ENCODE assay signal across 21 cellular contexts in the genomic region with DNA sequence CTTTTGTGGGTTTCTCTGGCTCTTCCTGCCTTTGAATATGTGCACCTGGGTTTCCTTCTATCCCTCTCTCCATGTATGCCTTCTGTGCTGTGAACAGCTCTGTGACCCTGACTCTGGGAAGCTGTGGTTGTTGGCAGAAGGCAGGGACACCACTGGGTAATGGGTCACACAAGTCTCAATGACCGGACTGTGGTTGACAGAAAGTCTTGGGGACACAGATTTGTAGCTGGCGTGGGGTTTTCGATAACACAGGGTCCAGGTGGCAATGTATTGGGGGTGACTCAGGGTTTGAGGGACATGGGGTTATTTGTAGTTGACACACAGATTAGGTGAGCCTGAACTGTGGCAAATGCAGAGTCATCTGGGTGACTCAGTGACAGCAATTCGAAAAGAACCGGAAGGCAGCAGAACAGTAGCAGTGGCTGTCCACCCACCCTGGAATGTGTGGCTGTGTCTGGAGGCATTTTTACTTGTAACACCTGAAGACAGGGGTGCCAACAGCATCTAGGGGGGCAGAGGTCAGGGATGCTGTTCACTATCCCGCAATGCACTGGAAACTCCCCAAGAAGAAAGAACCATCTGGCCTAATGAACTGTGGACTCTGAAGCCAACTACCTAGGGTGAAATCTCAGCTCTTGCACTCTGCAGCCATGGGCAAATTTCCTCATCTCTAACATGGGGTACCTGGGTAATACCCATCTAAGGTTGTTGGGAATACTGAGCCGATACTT. TPM values are rescaled to one million over a fixed set of nuclear protein-coding genes. Genes with fewer than 3 reads are reported as not detected.
DNase-seq lines count a peak whose midpoint lies in the region; ATAC-seq and TF ChIP-seq lines count a peak whose summit lies in the region.
"Had no signal": no experiment of that assay in that cellular context is flagged by ENCODE, and none has a peak within 500 bp of the region (broad histone marks: within the 10 kb centered on the region; RNA-seq: fewer than 3 reads in every experiment).

No MANE protein-coding gene starts in this region.

- no peaks in the 10 kb centered on the region for H3K36me3 ChIP-seq in GM23248 (ENCODE audit: low read depth)
- no peaks in the 10 kb centered on the region for H3K36me3 ChIP-seq in adrenal gland (replicated peaks in 1 of 2)
- no peaks in the 10 kb centered on the region for H3K36me3 ChIP-seq in upper lobe of left lung
- H3K36me3 ChIP-seq in neuronal stem cell (replicated peaks in 1 of 2; ENCODE audit: control insufficient read depth in 2 of 2, insufficient read depth in 2 of 2, low read length in 2 of 2) = no peaks in the 10 kb centered on the region

- no peaks in the 10 kb centered on the region for H3K9me3 ChIP-seq in GM23248 (ENCODE audit: low read depth)
- no peaks in the 10 kb centered on the region for H3K9me3 ChIP-seq in adrenal gland (replicated peaks in 1 of 3)
- H3K9me3 ChIP-seq in upper lobe of left lung = no peaks in the 10 kb centered on the region
- no peaks in the 10 kb centered on the region for H3K9me3 ChIP-seq in neuronal stem cell (replicated peaks in 1 of 2; ENCODE audit: control insufficient read depth in 2 of 2, insufficient read depth in 1 of 2, low read depth in 1 of 2, low read length in 2 of 2)

- TF ChIP-seq POLR2A in adrenal gland (IDR thresholded peaks at IDR 0.05) (no peak), upper lobe of left lung (IDR thresholded peaks at IDR 0.05) (no peak)

- H3K18ac ChIP-seq in neuronal stem cell (ENCODE audit: low read length) = no peak overlapping the region

- H3K79me1 ChIP-seq in neuronal stem cell (ENCODE audit: low read depth, low read length) = no peaks in the 10 kb centered on the region

- no peak overlapping the region for H2BK5ac ChIP-seq in neuronal stem cell (ENCODE audit: low read length)

- no peak overlapping the region for H2AK5ac ChIP-seq in neuronal stem cell (ENCODE audit: low read depth, low read length)

- H3K27me3 ChIP-seq in GM23248 (replicated peaks; ENCODE audit: insufficient read depth) (no peaks in the 10 kb centered on the region), adrenal gland (no peaks in the 10 kb centered on the region), upper lobe of left lung (no peaks in the 10 kb centered on the region), neuronal stem cell (ENCODE audit: control insufficient read depth in 3 of 3, insufficient read depth in 3 of 3, low read depth in 1 of 3, low read length in 3 of 3) (peaks cover 0 to 13% (median 0%) of the 10 kb centered on the region in 3 experiments)

- TF ChIP-seq EP300 in upper lobe of left lung (IDR thresholded peaks at IDR 0.05) = no peak

- no peak overlapping the region for H2BK120ac ChIP-seq in neuronal stem cell (ENCODE audit: low read depth, low read length)

- H3K4me1 ChIP-seq in GM23248 (ENCODE audit: insufficient read depth) (peaks cover 54% of the 10 kb centered on the region), adrenal gland (replicated peaks in 1 of 2) (peaks cover 13 to 21% of the 10 kb centered on the region in 2 donors), upper lobe of left lung (peaks cover 0 to 10% (median 0%) of the 10 kb centered on the region in 4 donors), neuronal stem cell (ENCODE audit: control insufficient read depth in 2 of 2, insufficient read depth in 1 of 2, low read depth in 1 of 2, low read length in 2 of 2) (peaks cover 0 to 5% of the 10 kb centered on the region in 2 donors)

- H3K4me3 ChIP-seq in GM23248 (no peak overlapping the region), adrenal gland (no peak overlapping the region), upper lobe of left lung (no peak overlapping the region), neuronal stem cell (ENCODE audit: low read length in 2 of 2) (no peak overlapping the region)
- H3K4me3 ChIP-seq: SK-N-MC had no signal

- H2BK12ac ChIP-seq in neuronal stem cell (ENCODE audit: low read length) = no peak overlapping the region

- no peak overlapping the region for H3K4me2 ChIP-seq in GM23248 (ENCODE audit: unreplicated experiment)
- no peak overlapping the region for H3K4me2 ChIP-seq in neuronal stem cell (ENCODE audit: insufficient read depth, low read length, poor library complexity, severe bottlenecking)

- H2BK15ac ChIP-seq in neuronal stem cell (ENCODE audit: low read length) = no peak overlapping the region

- in situ Hi-C loops in GM23248 (cut with MboI) (no loop called here), GM13976 (cut with MboI; ENCODE audit: low sequenced_read_pairs, unreplicated experiment) (no loop called here)

- H3K4ac ChIP-seq in neuronal stem cell (ENCODE audit: low read length) = no peak overlapping the region

- no peaks in the 10 kb centered on the region for H4K20me1 ChIP-seq in GM23248 (ENCODE audit: insufficient read depth)

- H3K27ac ChIP-seq in GM23248 (no peak overlapping the region), adrenal gland (peak overlapping the region in 4 of 5 donors; percentile 27 to 78 (median 52)), upper lobe of left lung (no peak overlapping the region), neuronal stem cell (replicated peaks; ENCODE audit: low read length) (no peak overlapping the region)
- H3K27ac ChIP-seq: C4-2B, SK-N-MC had no signal

- no peak overlapping the region for H4K91ac ChIP-seq in neuronal stem cell (ENCODE audit: low read depth, low read length, poor library complexity)

- H2AFZ ChIP-seq in GM23248 = no peak overlapping the region
- H2AFZ ChIP-seq in neuronal stem cell (ENCODE audit: low read length) = no peak overlapping the region

- WGBS in GM23248 (ENCODE audit: low coverage in 1 of 2, low lambda C conversion rate in 2 of 2, missing lambda C conversion rate in 2 of 2), 2 experiments = 67 to 68% methylated on average over 7 of the region's 7 CpGs
- 54 to 68% (median 60%) methylated on average over 6 to 7 of the region's 7 CpGs for WGBS in adrenal gland, 4 donors
- 74 to 83% methylated on average over 7 of the region's 7 CpGs for WGBS in upper lobe of left lung, 2 donors
- WGBS in neuronal stem cell (ENCODE audit: extremely low coverage in 2 of 2, insufficient read length in 2 of 2, insufficient replicate concordance in 1 of 2), 2 donors = no CpG with 5 or more reads among the region's 7 CpGs

- H3K9me2 ChIP-seq in GM23248 (ENCODE audit: insufficient read depth) = no peaks in the 10 kb centered on the region

- H3K23ac ChIP-seq in neuronal stem cell (ENCODE audit: low read depth, low read length, poor library complexity) = no peak overlapping the region

- intact Hi-C loops in adrenal gland (cut with DNase I) = no loop called here

- H3K14ac ChIP-seq in neuronal stem cell (ENCODE audit: low read length) = no peak overlapping the region

- ATAC-seq in upper lobe of left lung (ENCODE audit: low FRiP score in 2 of 2) (no peak), HG03196 (IDR thresholded peaks at IDR 0.05; ENCODE audit: unreplicated experiment) (no peak)

- H3F3A ChIP-seq in GM23248 (ENCODE audit: insufficient read depth) = peaks cover 49% of the 10 kb centered on the region

- TF ChIP-seq CTCF in adrenal gland (IDR thresholded peaks at IDR 0.05) (no peak), GM13976 (IDR thresholded peaks at IDR 0.05; ENCODE audit: borderline replicate concordance, control extremely low read depth, extremely low read depth, insufficient read depth, missing control alignments) (no peak), upper lobe of left lung (IDR thresholded peaks at IDR 0.05) (no peak)

- H4K8ac ChIP-seq in neuronal stem cell (ENCODE audit: low read depth, low read length) = no peak overlapping the region

- no peak overlapping the region for H3K9ac ChIP-seq in GM23248
- no peak overlapping the region for H3K9ac ChIP-seq in neuronal stem cell (ENCODE audit: low read depth, low read length, poor library complexity)

- DNase-seq in AG08395 (ENCODE audit: low spot score) (peak; percentile 38), GM23248 (peak; percentile 70), adrenal gland (peak in 4 of 7 donors; percentile 47 to 59 (median 56)), kidney tubule cell (ENCODE audit: low spot score) (peak; percentile 69), GM13976 (ENCODE audit: low spot score) (no peak), upper lobe of left lung (no peak), neuronal stem cell (ENCODE audit: low spot score) (no peak)
- DNase-seq: activated CD4-positive, CD25-positive, alpha-beta regulatory T cell treated with anti-CD3 and anti-CD28 coated beads, Interleukin-2, amount 50 U/mL, for 72 hours; activated naive CD4-positive, alpha-beta T cell treated with anti-CD3 and anti-CD28 coated beads, Interleukin-2, amount 10 ng/mL, durations not matched to agents 7 days and 5 days; activated T-cell treated with anti-CD3 and anti-CD28 coated beads, Interleukin-2, amount 50 U/mL, for 48 hours; aorta; DMS 273 treated with DMSO at 0.1 percent for 48 hours; effector CD8-positive, alpha-beta T cell; glutamatergic neuron; H9; NCI-H1092 treated with DMSO at 0.1 percent for 48 hours; NCI-H2029 treated with DMSO at 0.1 percent for 48 hours had no signal

- H3K79me2 ChIP-seq in GM23248 (ENCODE audit: insufficient read depth) = no peaks in the 10 kb centered on the region

RNA-seq across cellular contexts. Expression of a gene that starts 13.0 kb away (rescaled TPM):
- total RNA-seq in GM23248 (2014; rRNA removed; shearing (Covaris generic)) = 20.6 and 22.2 TPM in 2 replicates
- polyA plus RNA-seq in GM23248 (2016; fragmentation: Nextera tagmentation; extraction: Ambion mirVana) = 34.4 and 34.6 TPM in 2 replicates
- total RNA-seq in adrenal gland = 100 to 1,000 TPM in 1 of 8 donors, 10 to 100 TPM in 7; 11.9 to 198 (median 23.5) TPM
- polyA plus RNA-seq in adrenal gland = 10 to 100 TPM; 11.8 to 77.2 (median 27.6) TPM
- total RNA-seq in upper lobe of left lung = 10 to 100 TPM in 5 of 6 donors, 1 to 10 TPM in 1; 5.6 to 23.1 (median 19.5) TPM
- 10.8 TPM for polyA plus RNA-seq in neuronal stem cell (2013, experiment 1 of 2)
- 10.8 TPM for polyA plus RNA-seq in neuronal stem cell (2013, experiment 2 of 2)
- total RNA-seq: mononuclear cell had no signal

RNA-seq across cellular contexts. Expression of a gene that starts 52.8 kb away (rescaled TPM):
- 3.1 and 4.7 TPM in 2 replicates for total RNA-seq in GM23248 (2014; rRNA removed; shearing (Covaris generic))
- polyA plus RNA-seq in GM23248 (2016; fragmentation: Nextera tagmentation; extraction: Ambion mirVana) = 4.3 and 5.3 TPM in 2 replicates
- total RNA-seq in adrenal gland = 10 to 100 TPM in 5 of 8 donors, 1 to 10 TPM in 3; 5.8 to 16.8 (median 11.7) TPM
- 10 to 100 TPM in 2 of 3 donors, 1 to 10 TPM in 1; 3.1 to 53.5 (median 52.5) TPM for polyA plus RNA-seq in adrenal gland
- total RNA-seq in upper lobe of left lung = 10 to 100 TPM in 3 of 6 donors, 1 to 10 TPM in 3; 7.3 to 14.5 (median 10.0) TPM
- polyA plus RNA-seq in neuronal stem cell (2013, experiment 1 of 2) = 5.3 TPM
- 5.5 TPM for polyA plus RNA-seq in neuronal stem cell (2013, experiment 2 of 2)

Comparison
In these comparisons a context has a peak if more than half of its experiments do, and no peak if none do; other contexts are left out.
1. DNase-seq: peak in AG08395 (single experiment), GM23248 (single experiment), adrenal gland (4 of 7) and kidney tubule cell (single experiment); none in GM13976 (single experiment), upper lobe of left lung (0 of 2) and neuronal stem cell (single experiment).
2. H3K27ac ChIP-seq: peak in adrenal gland (4 of 5); none in GM23248 (single experiment), upper lobe of left lung (0 of 4) and neuronal stem cell (single experiment).